16 cellular contexts compared by ENCODE assay signal in the genomic region with DNA sequence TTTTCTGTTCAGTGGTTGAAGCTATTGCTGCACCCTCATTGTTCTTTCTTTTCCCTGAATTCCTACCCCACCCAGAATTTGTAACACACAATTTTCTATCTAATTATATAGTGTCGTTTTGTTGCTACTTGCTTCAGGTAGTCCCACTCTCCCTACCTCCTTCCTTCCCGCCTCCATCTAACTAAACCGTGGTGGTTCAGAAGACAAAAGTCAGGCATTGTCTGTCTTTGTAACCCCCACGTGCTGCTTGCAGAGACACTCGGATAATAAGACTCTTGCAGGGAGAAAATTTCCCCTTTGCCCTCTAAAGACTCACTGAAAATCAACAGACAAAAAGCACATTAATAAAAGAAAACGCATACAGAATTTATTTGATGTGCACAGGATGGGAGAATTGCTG. TPM values are rescaled to one million over a fixed set of nuclear protein-coding genes. Genes with fewer than 3 reads are reported as not detected.
DNase-seq lines count a peak whose midpoint lies in the region; ATAC-seq and TF ChIP-seq lines count a peak whose summit lies in the region.
"Had no signal": no experiment of that assay in that cellular context is flagged by ENCODE, and none has a peak within 500 bp of the region (broad histone marks: within the 10 kb centered on the region; RNA-seq: fewer than 3 reads in every experiment).

No MANE protein-coding gene starts in this region.

- DNase-seq in NCI-H2227 treated with DMSO at 0.1 percent for 48 hours (lab: John Stamatoyannopoulos, UW) (peak; percentile 28), NCI-H748 treated with DMSO at 0.1 percent for 48 hours (lab: John Stamatoyannopoulos, UW) (peak; percentile 5), testis (peak; percentile 29), RWPE1 (ENCODE audit: low spot score) (no peak)
- no peak for DNase-seq in activated CD4-positive, alpha-beta T cell treated with anti-CD3 and anti-CD28 coated beads, Interleukin-2, amount 10 ng/mL, durations not matched to agents 7 days and 5 days
- DNase-seq: Caco-2; CD4-positive, CD25-positive, alpha-beta regulatory T cell; CD8-positive, alpha-beta T cell; DMS153; DND-41; GM23248; H9 had no signal

- no peak overlapping the region for H3K27ac ChIP-seq in testis
- no peak overlapping the region for H3K27ac ChIP-seq in RWPE1
- H3K27ac ChIP-seq: BLaER1, C4-2B, GM23248 had no signal

- no peak overlapping the region for H3K4me3 Mint-ChIP-seq in activated CD4-positive, alpha-beta T cell treated with anti-CD3 and anti-CD28 coated beads, Interleukin-2, amount 10 ng/mL, durations not matched to agents 7 days and 5 days
- H3K4me3 Mint-ChIP-seq: B cell; CD4-positive, CD25-positive, alpha-beta regulatory T cell; CD8-positive, alpha-beta T cell; H9 had no signal

- peak overlapping the region in 1 of 2 donors; percentile 22 for H3K4me3 ChIP-seq in testis
- H3K4me3 ChIP-seq: BLaER1, GM23248 had no signal

- no peaks in the 10 kb centered on the region for H3K36me3 ChIP-seq in testis (ENCODE audit: low read depth, missing control alignments)
- H3K36me3 ChIP-seq: BLaER1 had no signal

- H3K27ac Mint-ChIP-seq in activated CD4-positive, alpha-beta T cell treated with anti-CD3 and anti-CD28 coated beads, Interleukin-2, amount 10 ng/mL, durations not matched to agents 7 days and 5 days: no peak overlapping the region
- H3K27ac Mint-ChIP-seq: B cell; CD4-positive, CD25-positive, alpha-beta regulatory T cell; CD8-positive, alpha-beta T cell; H9 had no signal

- TF ChIP-seq POLR2A in testis (IDR thresholded peaks at IDR 0.05): no peak

- no peaks in the 10 kb centered on the region for H3K4me1 Mint-ChIP-seq in activated CD4-positive, alpha-beta T cell treated with anti-CD3 and anti-CD28 coated beads, Interleukin-2, amount 10 ng/mL, durations not matched to agents 7 days and 5 days
- H3K4me1 Mint-ChIP-seq: B cell; CD4-positive, CD25-positive, alpha-beta regulatory T cell had no signal

- no peak for ATAC-seq in GM18907 (IDR thresholded peaks at IDR 0.05; ENCODE audit: unreplicated experiment)
- ATAC-seq: CD8-positive, alpha-beta T cell had no signal

- peaks cover 4% of the 10 kb centered on the region for H3K27me3 Mint-ChIP-seq in activated CD4-positive, alpha-beta T cell treated with anti-CD3 and anti-CD28 coated beads, Interleukin-2, amount 10 ng/mL, durations not matched to agents 7 days and 5 days

- 33 to 46% methylated on average over 6 of the region's 6 CpGs for WGBS in testis, 2 donors

- no peaks in the 10 kb centered on the region for H3K27me3 ChIP-seq in testis
- H3K27me3 ChIP-seq: BLaER1 had no signal

- POLR2A ChIA-PET in RWPE1 (lab: Yijun Ruan, JAX; ENCODE audit: low non-redundant PET): no interaction called here
- POLR2A ChIA-PET in activated CD4-positive, alpha-beta T cell treated with anti-CD3 and anti-CD28 coated beads, Interleukin-2, amount 10 ng/mL, durations not matched to agents 7 days and 5 days (lab: Charles Lee): no interaction called here

- no peaks in the 10 kb centered on the region for H3K36me3 Mint-ChIP-seq in activated CD4-positive, alpha-beta T cell treated with anti-CD3 and anti-CD28 coated beads, Interleukin-2, amount 10 ng/mL, durations not matched to agents 7 days and 5 days (ENCODE audit: low read depth)
- H3K36me3 Mint-ChIP-seq: CD4-positive, CD25-positive, alpha-beta regulatory T cell; CD8-positive, alpha-beta T cell had no signal

- no peaks in the 10 kb centered on the region for H3K9me3 Mint-ChIP-seq in activated CD4-positive, alpha-beta T cell treated with anti-CD3 and anti-CD28 coated beads, Interleukin-2, amount 10 ng/mL, durations not matched to agents 7 days and 5 days
- H3K9me3 Mint-ChIP-seq: CD8-positive, alpha-beta T cell; H9 had no signal

- no peaks in the 10 kb centered on the region for H3K9me3 ChIP-seq in testis
- H3K9me3 ChIP-seq: BLaER1, Caco-2 had no signal

- CTCF ChIA-PET in RWPE1 (lab: Yijun Ruan, JAX): interaction anchor here (0.6 kb wide), 1 partner anchor 267 kb away, joined by 3 read pairs; no protein-coding TSS in a partner anchor
- CTCF ChIA-PET in activated CD4-positive, alpha-beta T cell treated with anti-CD3 and anti-CD28 coated beads, Interleukin-2, amount 10 ng/mL, durations not matched to agents 7 days and 5 days (lab: Charles Lee): no interaction called here

- intact Hi-C loops in testis (cut with DNase I; ENCODE audit: low total_unique reads): no loop called here

- no peak for TF ChIP-seq CTCF in testis (IDR thresholded peaks at IDR 0.05)
- TF ChIP-seq CTCF in RWPE1 (conservative IDR thresholded peaks at IDR 0.05; ENCODE audit: low read depth): no peak

- H3K4me1 ChIP-seq in testis: peaks cover 4% of the 10 kb centered on the region
- H3K4me1 ChIP-seq: BLaER1 had no signal

RNA-seq across cellular contexts. Expression of gene BTG3, which starts 46.2 kb away (rescaled TPM):
- 100 to 1,000 TPM; 221 to 265 TPM for total RNA-seq in testis
- 83.3 TPM for polyA plus RNA-seq in testis (ENCODE audit: insufficient read depth, low read depth, low replicate concordance)
- total RNA-seq in activated CD4-positive, alpha-beta T cell treated with anti-CD3 and anti-CD28 coated beads, Interleukin-2, amount 10 ng/mL, durations not matched to agents 7 days and 5 days: 10 to 100 TPM; 41.2 to 44.1 TPM

Comparison
In these comparisons a context has a peak if more than half of its experiments do, and no peak if none do; other contexts are left out.
1. DNase-seq: peak in NCI-H2227 treated with DMSO at 0.1 percent for 48 hours (single experiment), NCI-H748 treated with DMSO at 0.1 percent for 48 hours (single experiment) and testis (single experiment); none in RWPE1 (single experiment) and activated CD4-positive, alpha-beta T cell treated with anti-CD3 and anti-CD28 coated beads, Interleukin-2, amount 10 ng/mL, durations not matched to agents 7 days and 5 days (single experiment).
2. RNA of gene BTG3, which starts 46.2 kb away (total RNA-seq): 221 to 265 TPM in testis; 41.2 to 44.1 TPM in activated CD4-positive, alpha-beta T cell treated with anti-CD3 and anti-CD28 coated beads, Interleukin-2, amount 10 ng/mL, durations not matched to agents 7 days and 5 days; every median in the first group is over 4 times any median in the second.